ENCODE assay signal across 19 cellular contexts in the genomic region with DNA sequence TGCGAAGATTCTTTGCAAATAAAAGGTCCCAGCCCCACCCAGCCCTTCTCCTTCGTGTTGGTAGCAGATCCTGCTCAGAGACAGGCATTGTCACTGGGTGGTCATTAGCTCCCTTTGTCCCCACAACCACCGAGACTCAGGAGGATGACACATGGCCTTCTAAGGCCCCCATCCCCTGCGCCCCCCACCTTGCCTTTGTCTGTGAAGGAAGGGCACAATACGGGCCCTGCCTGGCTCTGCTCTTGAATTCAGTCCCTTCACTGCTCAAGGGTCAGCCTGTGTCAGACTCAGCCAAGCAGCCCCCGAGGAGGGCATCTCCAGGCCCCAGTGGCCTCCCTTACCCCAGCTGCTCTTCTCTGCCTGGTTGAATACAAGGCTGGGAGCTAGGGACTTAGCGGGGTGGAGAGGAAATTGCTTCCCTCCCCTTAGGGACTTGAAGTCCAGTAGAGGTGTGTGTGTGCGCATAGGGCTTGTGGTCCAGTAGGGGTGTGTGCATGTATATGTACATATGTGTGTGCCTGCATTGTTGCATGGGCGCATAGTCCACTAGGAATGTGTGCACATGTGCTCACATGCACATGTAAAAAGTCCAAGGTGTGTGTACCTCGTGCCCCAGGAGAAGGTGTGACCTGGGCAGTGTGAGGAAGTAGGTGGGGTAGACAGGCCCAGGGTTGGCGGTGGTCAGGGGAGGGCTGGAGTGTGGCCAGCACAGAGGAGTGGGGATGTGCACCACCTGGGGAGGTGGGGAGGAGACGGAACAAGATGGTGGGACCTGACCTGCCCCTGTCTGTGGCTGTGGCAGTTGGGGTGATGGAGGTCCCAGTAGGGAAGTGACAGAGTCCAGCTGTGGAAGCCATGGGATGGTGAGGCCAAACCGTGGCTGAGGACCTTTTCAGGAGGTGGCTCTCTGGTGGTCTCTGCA. TPM values are rescaled to one million over a fixed set of nuclear protein-coding genes. Genes with fewer than 3 reads are reported as not detected.
DNase-seq lines count a peak whose midpoint lies in the region; ATAC-seq and TF ChIP-seq lines count a peak whose summit lies in the region.
"Had no signal": no experiment of that assay in that cellular context is flagged by ENCODE, and none has a peak within 500 bp of the region (broad histone marks: within the 10 kb centered on the region; RNA-seq: fewer than 3 reads in every experiment).

No MANE protein-coding gene starts in this region.

- H3K36me3 ChIP-seq in RWPE2 (ENCODE audit: low read depth) (peaks cover 16% of the 10 kb centered on the region), sigmoid colon (peaks cover 5 to 91% (median 26%) of the 10 kb centered on the region in 4 donors)

- no peak for TF ChIP-seq POLR2A in sigmoid colon (IDR thresholded peaks at IDR 0.05)

- intact Hi-C loops in right cardiac atrium (cut with DNase I) = no loop called here
- intact Hi-C loops in sigmoid colon (cut with DNase I) = no loop called here

- H3K27me3 ChIP-seq in RWPE2 (ENCODE audit: insufficient read depth, poor library complexity, severe bottlenecking) (no peaks in the 10 kb centered on the region), right cardiac atrium (ENCODE audit: control insufficient read depth, insufficient read depth) (no peaks in the 10 kb centered on the region), sigmoid colon (no peaks in the 10 kb centered on the region)
- H3K27me3 ChIP-seq: heart right ventricle had no signal

- H3K4me3 ChIP-seq in RWPE2 (ENCODE audit: severe bottlenecking) = no peak overlapping the region
- H3K4me3 ChIP-seq in right cardiac atrium (ENCODE audit: low read length) = no peak overlapping the region
- no peak overlapping the region for H3K4me3 ChIP-seq in sigmoid colon
- H3K4me3 ChIP-seq: heart right ventricle, thoracic aorta had no signal

- no peak overlapping the region for H3K4me3 Mint-ChIP-seq in activated T-cell treated with anti-CD3 and anti-CD28 coated beads, Interleukin-2, amount 50 U/mL, for 4 hours
- no peak overlapping the region for H3K4me3 Mint-ChIP-seq in stimulated activated effector memory CD8-positive, alpha-beta T cell treated with anti-CD3 and anti-CD28 coated beads, Interleukin-12 subunit alpha, Interleukin-12 subunit beta, amount 100 ng/mL, for 72 hours
- H3K4me3 Mint-ChIP-seq: activated naive CD8-positive, alpha-beta T cell; CD14-positive monocyte had no signal

- no peak for ATAC-seq in activated T-cell treated with anti-CD3 and anti-CD28 coated beads, Interleukin-2, amount 50 U/mL, for 4 hours
- no peak for ATAC-seq in RWPE2 (ENCODE audit: low read depth)
- no peak for ATAC-seq in right cardiac atrium
- no peak for ATAC-seq in stimulated activated effector memory CD8-positive, alpha-beta T cell treated with anti-CD3 and anti-CD28 coated beads, Interleukin-12 subunit alpha, Interleukin-12 subunit beta, amount 100 ng/mL, for 72 hours

- no peaks in the 10 kb centered on the region for H3K27me3 Mint-ChIP-seq in activated T-cell treated with anti-CD3 and anti-CD28 coated beads, Interleukin-2, amount 50 U/mL, for 4 hours (ENCODE audit: low read depth)
- H3K27me3 Mint-ChIP-seq: activated naive CD8-positive, alpha-beta T cell had no signal

- TF ChIP-seq CTCF in RWPE2 (IDR thresholded peaks at IDR 0.05; ENCODE audit: poor library complexity, severe bottlenecking) = no peak
- no peak for TF ChIP-seq CTCF in sigmoid colon (IDR thresholded peaks at IDR 0.05)

- H3K9me3 Mint-ChIP-seq in activated T-cell treated with anti-CD3 and anti-CD28 coated beads, Interleukin-2, amount 50 U/mL, for 4 hours = peaks cover 19% of the 10 kb centered on the region
- H3K9me3 Mint-ChIP-seq in stimulated activated effector memory CD8-positive, alpha-beta T cell treated with anti-CD3 and anti-CD28 coated beads, Interleukin-12 subunit alpha, Interleukin-12 subunit beta, amount 100 ng/mL, for 72 hours = peaks cover 3% of the 10 kb centered on the region

- DNase-seq in activated T-cell treated with anti-CD3 and anti-CD28 coated beads, Interleukin-2, amount 50 U/mL, for 1 hour = peak; percentile 9
- no peak for DNase-seq in activated T-cell treated with anti-CD3 and anti-CD28 coated beads, Interleukin-2, amount 50 U/mL, for 4 hours
- peak; percentile 35 for DNase-seq in RWPE2 (ENCODE audit: low spot score)
- peak in 2 of 3 donors; percentile 5 to 28 for DNase-seq in right cardiac atrium
- peak; percentile 56 for DNase-seq in sigmoid colon
- no peak for DNase-seq in stimulated activated effector memory CD8-positive, alpha-beta T cell treated with anti-CD3 and anti-CD28 coated beads, Interleukin-12 subunit alpha, Interleukin-12 subunit beta, amount 100 ng/mL, for 72 hours (ENCODE audit: low spot score in 2 of 2)
- DNase-seq in cortex of kidney (lab: John Stamatoyannopoulos, UW) = no peak
- no peak for DNase-seq in NCI-H2171 (lab: John Stamatoyannopoulos, UW)
- DNase-seq: activated T-cell treated with anti-CD3 and anti-CD28 coated beads for 4 hours, DMS 273 treated with DMSO at 0.1 percent for 48 hours, heart right ventricle, NCI-H1105 treated with DMSO at 0.1 percent for 48 hours, NCI-H2081 treated with DMSO at 0.1 percent for 48 hours, NCI-H526, retina, RPMI8226 had no signal

- no peak for TF ChIP-seq EP300 in sigmoid colon (IDR thresholded peaks at IDR 0.05)

- H3K4me1 Mint-ChIP-seq in activated T-cell treated with anti-CD3 and anti-CD28 coated beads, Interleukin-2, amount 50 U/mL, for 4 hours (ENCODE audit: low read depth) = no peaks in the 10 kb centered on the region
- H3K4me1 Mint-ChIP-seq in stimulated activated effector memory CD8-positive, alpha-beta T cell treated with anti-CD3 and anti-CD28 coated beads, Interleukin-12 subunit alpha, Interleukin-12 subunit beta, amount 100 ng/mL, for 72 hours = peaks cover 6% of the 10 kb centered on the region
- H3K4me1 Mint-ChIP-seq: CD14-positive monocyte had no signal

- H3K4me1 ChIP-seq in RWPE2 (ENCODE audit: insufficient read depth, poor library complexity, severe bottlenecking) (no peaks in the 10 kb centered on the region), right cardiac atrium (ENCODE audit: control insufficient read depth, insufficient read depth, low read length) (no peaks in the 10 kb centered on the region), sigmoid colon (peaks cover 0 to 7% (median 0%) of the 10 kb centered on the region in 4 donors)

- H3K27ac ChIP-seq in RWPE2 (ENCODE audit: poor library complexity, severe bottlenecking) = no peak overlapping the region
- no peak overlapping the region for H3K27ac ChIP-seq in right cardiac atrium (ENCODE audit: low read length)
- no peak overlapping the region for H3K27ac ChIP-seq in sigmoid colon
- H3K27ac ChIP-seq: heart right ventricle, thoracic aorta had no signal

- 92% methylated on average over 13 of the region's 13 CpGs for WGBS in right cardiac atrium
- 92% methylated on average over 13 of the region's 13 CpGs for WGBS in sigmoid colon, 2 donors

- peaks cover 43% of the 10 kb centered on the region for H3K36me3 Mint-ChIP-seq in activated T-cell treated with anti-CD3 and anti-CD28 coated beads, Interleukin-2, amount 50 U/mL, for 4 hours (ENCODE audit: insufficient read depth)
- peaks cover 35% of the 10 kb centered on the region for H3K36me3 Mint-ChIP-seq in stimulated activated effector memory CD8-positive, alpha-beta T cell treated with anti-CD3 and anti-CD28 coated beads, Interleukin-12 subunit alpha, Interleukin-12 subunit beta, amount 100 ng/mL, for 72 hours

- H3K27ac Mint-ChIP-seq in stimulated activated effector memory CD8-positive, alpha-beta T cell treated with anti-CD3 and anti-CD28 coated beads, Interleukin-12 subunit alpha, Interleukin-12 subunit beta, amount 100 ng/mL, for 72 hours = no peak overlapping the region
- H3K27ac Mint-ChIP-seq: activated naive CD8-positive, alpha-beta T cell had no signal

- no peaks in the 10 kb centered on the region for H3K9me3 ChIP-seq in RWPE2 (ENCODE audit: severe bottlenecking)
- no peaks in the 10 kb centered on the region for H3K9me3 ChIP-seq in right cardiac atrium (ENCODE audit: control insufficient read depth, low read length)
- H3K9me3 ChIP-seq in sigmoid colon = peaks cover 0 to 3% (median 0%) of the 10 kb centered on the region in 4 donors

RNA-seq across cellular contexts. Expression of gene PHF2, which starts 59.1 kb away (rescaled TPM):
- total RNA-seq in activated T-cell treated with anti-CD3 and anti-CD28 coated beads, Interleukin-2, amount 50 U/mL, for 4 hours = 10 to 100 TPM; 19.2 to 20.8 (median 20.8) TPM
- total RNA-seq in right cardiac atrium (10 to 100 TPM; 31.1 to 32.4 (median 31.6) TPM), sigmoid colon (10 to 100 TPM; 21.4 to 31.9 (median 28.5) TPM)
- polyA plus RNA-seq in right cardiac atrium (28.3 TPM), sigmoid colon (10 to 100 TPM; 10.9 to 16.7 (median 12.6) TPM)

Comparison
In these comparisons a context has a peak if more than half of its experiments do, and no peak if none do; other contexts are left out.
1. DNase-seq: peak in activated T-cell treated with anti-CD3 and anti-CD28 coated beads, Interleukin-2, amount 50 U/mL, for 1 hour (single experiment), RWPE2 (single experiment), right cardiac atrium (2 of 3) and sigmoid colon (single experiment); none in activated T-cell treated with anti-CD3 and anti-CD28 coated beads, Interleukin-2, amount 50 U/mL, for 4 hours (single experiment), stimulated activated effector memory CD8-positive, alpha-beta T cell treated with anti-CD3 and anti-CD28 coated beads, Interleukin-12 subunit alpha, Interleukin-12 subunit beta, amount 100 ng/mL, for 72 hours (0 of 2), cortex of kidney (single experiment) and NCI-H2171 (single experiment).